ENCODE assay signal across 37 cellular contexts in the genomic region with DNA sequence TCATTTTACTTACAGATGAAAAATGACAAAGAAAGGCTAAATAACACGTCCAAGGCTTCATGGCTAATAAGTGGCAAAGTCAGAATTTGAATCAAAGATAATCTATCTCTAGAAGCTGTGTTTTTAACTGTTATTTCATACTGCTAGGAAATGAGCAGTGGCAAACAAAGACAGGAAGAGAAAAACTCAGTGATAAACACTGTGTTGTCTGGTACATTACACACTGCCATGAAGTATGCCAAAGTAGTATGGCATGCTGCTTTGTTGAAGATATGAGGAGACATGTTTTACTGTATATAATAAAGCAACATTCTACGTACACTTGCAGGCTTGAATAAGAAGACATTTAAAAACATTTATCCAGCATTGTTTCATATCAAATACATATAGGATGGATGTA.
"Had no signal": no experiment of that assay in that cellular context is flagged by ENCODE, and none has a peak within 500 bp of the region (broad histone marks: within the 10 kb centered on the region; RNA-seq: fewer than 3 reads in every experiment).

No MANE protein-coding gene starts in this region.

- H3K27ac ChIP-seq: ascending aorta, cardiac muscle cell, VCaP had no signal

- H3K27me3 ChIP-seq: ascending aorta, cardiac muscle cell had no signal

- H3K9me3 Mint-ChIP-seq: activated B cell treated with CpG ODN at 0.5 μM for 24 hours; activated CD4-positive, alpha-beta T cell treated with anti-CD3 and anti-CD28 coated beads, Interleukin-2, amount 10 ng/mL, durations not matched to agents 7 days and 5 days; activated naive CD4-positive, alpha-beta T cell treated with anti-CD3 and anti-CD28 coated beads, Interleukin-2, amount 10 ng/mL, durations not matched to agents 7 days and 5 days; activated naive CD4-positive, alpha-beta T cell treated with anti-CD3 and anti-CD28 coated beads, Interleukin-2, amount 50 U/mL, for 24 hours; activated naive CD8-positive, alpha-beta T cell treated with anti-CD3 and anti-CD28 coated beads, Interleukin-2, amount 10 ng/mL, durations not matched to agents 7 days and 5 days; activated naive CD8-positive, alpha-beta T cell treated with anti-CD3 and anti-CD28 coated beads, Interleukin-2, amount 50 U/mL, for 24 hours; activated T-cell treated with anti-CD3 and anti-CD28 coated beads, Interleukin-2, amount 50 U/mL, for 4 hours; activated T-helper 2 cell treated with anti-CD3 and anti-CD28 coated beads, Interferon-gamma antibody, Interleukin-2, Interleukin-4, amounts not matched to agents 10 μg/mL and 5 μg/mL and 100 μg/mL, durations not matched to agents 14 hours and 24 hours and 36 hours; central memory CD8-positive, alpha-beta T cell; T-helper 1 cell treated with Interleukin-12 subunit alpha and Interleukin-12 subunit beta and Interleukin-4 antibody, amounts not matched to agents 30 μg/mL and 1 μg/mL, for 36 hours; T-helper 2 cell treated with Interferon-gamma antibody and Interleukin-4, amounts not matched to agents 5 μg/mL and 100 μg/mL, for 36 hours had no signal

- DNase-seq: activated B cell treated with CpG ODN at 0.5 μM for 24 hours; activated CD4-positive, alpha-beta memory T cell treated with anti-CD3 and anti-CD28 coated beads for 36 hours; activated CD4-positive, alpha-beta T cell treated with anti-CD3 and anti-CD28 coated beads for 1 hour; activated CD4-positive, alpha-beta T cell treated with anti-CD3 and anti-CD28 coated beads for 36 hours; activated CD4-positive, alpha-beta T cell treated with anti-CD3 and anti-CD28 coated beads for 48 hours; activated CD4-positive, alpha-beta T cell treated with anti-CD3 and anti-CD28 coated beads, Interleukin-2, amount 10 ng/mL, durations not matched to agents 7 days and 5 days; activated CD8-positive, alpha-beta memory T cell treated with anti-CD3 and anti-CD28 coated beads for 24 hours; activated CD8-positive, alpha-beta memory T cell treated with anti-CD3 and anti-CD28 coated beads, Interleukin-2, amount 10 ng/mL, durations not matched to agents 7 days and 5 days; activated CD8-positive, alpha-beta T cell treated with anti-CD3 and anti-CD28 coated beads, Interleukin-2, amount 10 ng/mL, durations not matched to agents 7 days and 5 days; activated effector memory CD4-positive, alpha-beta T cell treated with Interleukin-2 at 50 U/mL for 16 hours; activated gamma-delta T cell; activated naive CD4-positive, alpha-beta T cell treated with anti-CD3 and anti-CD28 coated beads, Interleukin-2, amount 10 ng/mL, durations not matched to agents 7 days and 5 days; activated naive CD4-positive, alpha-beta T cell treated with Interleukin-2 at 50 U/mL for 16 hours; activated naive CD8-positive, alpha-beta T cell treated with anti-CD3 and anti-CD28 coated beads, Interleukin-2, amount 10 ng/mL, durations not matched to agents 7 days and 5 days; activated naive CD8-positive, alpha-beta T cell treated with anti-CD3 and anti-CD28 coated beads, Interleukin-2, amount 50 U/mL, for 24 hours; activated T-cell treated with anti-CD3 and anti-CD28 coated beads for 4 hours; activated T-cell treated with anti-CD3 and anti-CD28 coated beads, Interleukin-2, amount 50 U/mL, for 1 hour; activated T-cell treated with anti-CD3 and anti-CD28 coated beads, Interleukin-2, amount 50 U/mL, for 4 hours; amygdala; anterior cingulate cortex; caudate nucleus; SW 1271; T-helper 1 cell; T-helper 2 cell; T-helper 9 cell had no signal

- FAIRE-seq: bronchial epithelial cell, TTC549 had no signal

- H3K36me3 Mint-ChIP-seq: activated CD4-positive, alpha-beta memory T cell treated with anti-CD3 and anti-CD28 coated beads for 36 hours; activated CD8-positive, alpha-beta memory T cell treated with anti-CD3 and anti-CD28 coated beads, Interleukin-2, amount 10 ng/mL, durations not matched to agents 7 days and 5 days; activated naive CD4-positive, alpha-beta T cell treated with anti-CD3 and anti-CD28 coated beads, Interleukin-2, amount 10 ng/mL, durations not matched to agents 7 days and 5 days; activated naive CD4-positive, alpha-beta T cell treated with anti-CD3 and anti-CD28 coated beads, Interleukin-2, amount 50 U/mL, for 24 hours; activated naive CD8-positive, alpha-beta T cell; activated naive CD8-positive, alpha-beta T cell treated with anti-CD3 and anti-CD28 coated beads, Interleukin-2, amount 10 ng/mL, durations not matched to agents 7 days and 5 days; brain had no signal

- H3K27ac Mint-ChIP-seq: activated B cell treated with CpG ODN at 0.5 μM for 24 hours; activated CD4-positive, alpha-beta memory T cell treated with anti-CD3 and anti-CD28 coated beads for 36 hours; activated CD4-positive, alpha-beta T cell treated with anti-CD3 and anti-CD28 coated beads for 36 hours; activated CD4-positive, alpha-beta T cell treated with anti-CD3 and anti-CD28 coated beads, Interleukin-2, amount 10 ng/mL, durations not matched to agents 7 days and 5 days; activated CD8-positive, alpha-beta memory T cell treated with anti-CD3 and anti-CD28 coated beads, Interleukin-2, amount 10 ng/mL, durations not matched to agents 7 days and 5 days; activated CD8-positive, alpha-beta T cell treated with anti-CD3 and anti-CD28 coated beads, Interleukin-2, amount 10 ng/mL, durations not matched to agents 7 days and 5 days; activated naive CD4-positive, alpha-beta T cell treated with anti-CD3 and anti-CD28 coated beads, Interleukin-2, amount 10 ng/mL, durations not matched to agents 7 days and 5 days; activated naive CD4-positive, alpha-beta T cell treated with anti-CD3 and anti-CD28 coated beads, Interleukin-2, amount 50 U/mL, for 24 hours; activated naive CD8-positive, alpha-beta T cell; activated naive CD8-positive, alpha-beta T cell treated with anti-CD3 and anti-CD28 coated beads, Interleukin-2, amount 10 ng/mL, durations not matched to agents 7 days and 5 days; activated naive CD8-positive, alpha-beta T cell treated with anti-CD3 and anti-CD28 coated beads, Interleukin-2, amount 50 U/mL, for 24 hours; activated T-helper 2 cell treated with anti-CD3 and anti-CD28 coated beads, Interferon-gamma antibody, Interleukin-2, Interleukin-4, amounts not matched to agents 10 μg/mL and 5 μg/mL and 100 μg/mL, durations not matched to agents 14 hours and 24 hours and 36 hours; brain; T-helper 1 cell treated with Interleukin-12 subunit alpha and Interleukin-12 subunit beta and Interleukin-4 antibody, amounts not matched to agents 30 μg/mL and 1 μg/mL, for 36 hours; T-helper 2 cell treated with Interferon-gamma antibody and Interleukin-4, amounts not matched to agents 5 μg/mL and 100 μg/mL, for 36 hours had no signal

- H3K36me3 ChIP-seq: ascending aorta, cardiac muscle cell had no signal

- H3K4me1 ChIP-seq: ascending aorta had no signal

- ATAC-seq: activated CD4-positive, alpha-beta T cell treated with anti-CD3 and anti-CD28 coated beads for 36 hours; activated CD8-positive, alpha-beta memory T cell treated with anti-CD3 and anti-CD28 coated beads, Interleukin-2, amount 10 ng/mL, durations not matched to agents 7 days and 5 days; activated CD8-positive, alpha-beta T cell treated with anti-CD3 and anti-CD28 coated beads, Interleukin-2, amount 10 ng/mL, durations not matched to agents 7 days and 5 days; activated naive CD8-positive, alpha-beta T cell treated with anti-CD3 and anti-CD28 coated beads, Interleukin-2, amount 50 U/mL, for 24 hours; activated T-cell treated with anti-CD3 and anti-CD28 coated beads, Interleukin-2, amount 50 U/mL, for 4 hours had no signal

- H3K4me3 ChIP-seq: ascending aorta, cardiac muscle cell had no signal

- H3K4me3 Mint-ChIP-seq: activated B cell treated with CpG ODN at 0.5 μM for 24 hours; activated CD4-positive, alpha-beta memory T cell treated with anti-CD3 and anti-CD28 coated beads for 36 hours; activated CD4-positive, alpha-beta T cell treated with anti-CD3 and anti-CD28 coated beads for 36 hours; activated CD4-positive, alpha-beta T cell treated with anti-CD3 and anti-CD28 coated beads, Interleukin-2, amount 10 ng/mL, durations not matched to agents 7 days and 5 days; activated CD8-positive, alpha-beta memory T cell treated with anti-CD3 and anti-CD28 coated beads, Interleukin-2, amount 10 ng/mL, durations not matched to agents 7 days and 5 days; activated CD8-positive, alpha-beta T cell treated with anti-CD3 and anti-CD28 coated beads, Interleukin-2, amount 10 ng/mL, durations not matched to agents 7 days and 5 days; activated naive CD4-positive, alpha-beta T cell treated with anti-CD3 and anti-CD28 coated beads, Interleukin-2, amount 10 ng/mL, durations not matched to agents 7 days and 5 days; activated naive CD4-positive, alpha-beta T cell treated with anti-CD3 and anti-CD28 coated beads, Interleukin-2, amount 50 U/mL, for 24 hours; activated naive CD8-positive, alpha-beta T cell; activated naive CD8-positive, alpha-beta T cell treated with anti-CD3 and anti-CD28 coated beads, Interleukin-2, amount 10 ng/mL, durations not matched to agents 7 days and 5 days; activated naive CD8-positive, alpha-beta T cell treated with anti-CD3 and anti-CD28 coated beads, Interleukin-2, amount 50 U/mL, for 24 hours; activated T-cell treated with anti-CD3 and anti-CD28 coated beads, Interleukin-2, amount 50 U/mL, for 4 hours; brain; central memory CD8-positive, alpha-beta T cell; T-helper 1 cell treated with Interleukin-12 subunit alpha and Interleukin-12 subunit beta and Interleukin-4 antibody, amounts not matched to agents 30 μg/mL and 1 μg/mL, for 36 hours; T-helper 2 cell treated with Interferon-gamma antibody and Interleukin-4, amounts not matched to agents 5 μg/mL and 100 μg/mL, for 36 hours had no signal

- H3K4me1 Mint-ChIP-seq: activated B cell treated with CpG ODN at 0.5 μM for 24 hours; activated CD4-positive, alpha-beta T cell treated with anti-CD3 and anti-CD28 coated beads for 36 hours; activated CD4-positive, alpha-beta T cell treated with anti-CD3 and anti-CD28 coated beads, Interleukin-2, amount 10 ng/mL, durations not matched to agents 7 days and 5 days; activated naive CD4-positive, alpha-beta T cell treated with anti-CD3 and anti-CD28 coated beads, Interleukin-2, amount 10 ng/mL, durations not matched to agents 7 days and 5 days; activated naive CD4-positive, alpha-beta T cell treated with anti-CD3 and anti-CD28 coated beads, Interleukin-2, amount 50 U/mL, for 24 hours; activated naive CD8-positive, alpha-beta T cell treated with anti-CD3 and anti-CD28 coated beads, Interleukin-2, amount 50 U/mL, for 24 hours; central memory CD8-positive, alpha-beta T cell had no signal

- H3K9me3 ChIP-seq: ascending aorta had no signal
